2 cellular contexts compared by ENCODE assay signal in the genomic region with DNA sequence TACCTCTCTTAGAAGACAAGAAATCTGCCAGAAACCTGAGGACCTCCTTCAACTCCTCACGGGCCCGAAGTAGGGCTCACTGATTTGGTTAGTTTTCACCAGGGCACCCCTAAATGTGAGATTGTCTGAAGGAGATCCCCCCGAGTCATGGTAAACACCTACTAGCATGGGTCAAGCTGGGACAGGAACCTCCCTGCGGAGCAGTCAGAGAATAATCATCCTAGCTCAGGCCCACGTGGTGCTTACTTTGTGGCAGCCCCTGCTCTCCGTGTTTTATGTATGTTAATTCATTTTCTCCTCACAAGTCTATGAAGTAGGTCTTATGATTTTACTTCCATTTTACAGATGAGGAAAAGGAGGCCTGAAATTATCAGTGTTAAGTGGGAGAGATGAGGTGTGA.
TF ChIP-seq lines count a peak whose summit lies in the region.

No MANE protein-coding gene starts in this region.

TF ChIP-seq in GM23338, 12 proteins besides CTCF, POLR2A, EP300 and RAD21 (continues in another document):
- no peak for TF ChIP-seq STAT1 (IDR thresholded peaks at IDR 0.05; ENCODE audit: unreplicated experiment)
- no peak for TF ChIP-seq EZH2phosphoT487 (IDR thresholded peaks at IDR 0.05; ENCODE audit: unreplicated experiment)
- TF ChIP-seq ZNF331 (CRISPR knock-in tag; IDR thresholded peaks at IDR 0.05; ENCODE audit: low read depth) = no peak
- no peak for TF ChIP-seq POLR2AphosphoS5 (IDR thresholded peaks at IDR 0.05; ENCODE audit: low read depth)
- TF ChIP-seq, protein P1, sequence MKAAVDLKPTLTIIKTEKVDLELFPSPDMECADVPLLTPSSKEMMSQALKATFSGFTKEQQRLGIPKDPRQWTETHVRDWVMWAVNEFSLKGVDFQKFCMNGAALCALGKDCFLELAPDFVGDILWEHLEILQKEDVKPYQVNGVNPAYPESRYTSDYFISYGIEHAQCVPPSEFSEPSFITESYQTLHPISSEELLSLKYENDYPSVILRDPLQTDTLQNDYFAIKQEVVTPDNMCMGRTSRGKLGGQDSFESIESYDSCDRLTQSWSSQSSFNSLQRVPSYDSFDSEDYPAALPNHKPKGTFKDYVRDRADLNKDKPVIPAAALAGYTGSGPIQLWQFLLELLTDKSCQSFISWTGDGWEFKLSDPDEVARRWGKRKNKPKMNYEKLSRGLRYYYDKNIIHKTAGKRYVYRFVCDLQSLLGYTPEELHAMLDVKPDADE (IDR thresholded peaks at IDR 0.05) = no peak
- TF ChIP-seq, protein P2, sequence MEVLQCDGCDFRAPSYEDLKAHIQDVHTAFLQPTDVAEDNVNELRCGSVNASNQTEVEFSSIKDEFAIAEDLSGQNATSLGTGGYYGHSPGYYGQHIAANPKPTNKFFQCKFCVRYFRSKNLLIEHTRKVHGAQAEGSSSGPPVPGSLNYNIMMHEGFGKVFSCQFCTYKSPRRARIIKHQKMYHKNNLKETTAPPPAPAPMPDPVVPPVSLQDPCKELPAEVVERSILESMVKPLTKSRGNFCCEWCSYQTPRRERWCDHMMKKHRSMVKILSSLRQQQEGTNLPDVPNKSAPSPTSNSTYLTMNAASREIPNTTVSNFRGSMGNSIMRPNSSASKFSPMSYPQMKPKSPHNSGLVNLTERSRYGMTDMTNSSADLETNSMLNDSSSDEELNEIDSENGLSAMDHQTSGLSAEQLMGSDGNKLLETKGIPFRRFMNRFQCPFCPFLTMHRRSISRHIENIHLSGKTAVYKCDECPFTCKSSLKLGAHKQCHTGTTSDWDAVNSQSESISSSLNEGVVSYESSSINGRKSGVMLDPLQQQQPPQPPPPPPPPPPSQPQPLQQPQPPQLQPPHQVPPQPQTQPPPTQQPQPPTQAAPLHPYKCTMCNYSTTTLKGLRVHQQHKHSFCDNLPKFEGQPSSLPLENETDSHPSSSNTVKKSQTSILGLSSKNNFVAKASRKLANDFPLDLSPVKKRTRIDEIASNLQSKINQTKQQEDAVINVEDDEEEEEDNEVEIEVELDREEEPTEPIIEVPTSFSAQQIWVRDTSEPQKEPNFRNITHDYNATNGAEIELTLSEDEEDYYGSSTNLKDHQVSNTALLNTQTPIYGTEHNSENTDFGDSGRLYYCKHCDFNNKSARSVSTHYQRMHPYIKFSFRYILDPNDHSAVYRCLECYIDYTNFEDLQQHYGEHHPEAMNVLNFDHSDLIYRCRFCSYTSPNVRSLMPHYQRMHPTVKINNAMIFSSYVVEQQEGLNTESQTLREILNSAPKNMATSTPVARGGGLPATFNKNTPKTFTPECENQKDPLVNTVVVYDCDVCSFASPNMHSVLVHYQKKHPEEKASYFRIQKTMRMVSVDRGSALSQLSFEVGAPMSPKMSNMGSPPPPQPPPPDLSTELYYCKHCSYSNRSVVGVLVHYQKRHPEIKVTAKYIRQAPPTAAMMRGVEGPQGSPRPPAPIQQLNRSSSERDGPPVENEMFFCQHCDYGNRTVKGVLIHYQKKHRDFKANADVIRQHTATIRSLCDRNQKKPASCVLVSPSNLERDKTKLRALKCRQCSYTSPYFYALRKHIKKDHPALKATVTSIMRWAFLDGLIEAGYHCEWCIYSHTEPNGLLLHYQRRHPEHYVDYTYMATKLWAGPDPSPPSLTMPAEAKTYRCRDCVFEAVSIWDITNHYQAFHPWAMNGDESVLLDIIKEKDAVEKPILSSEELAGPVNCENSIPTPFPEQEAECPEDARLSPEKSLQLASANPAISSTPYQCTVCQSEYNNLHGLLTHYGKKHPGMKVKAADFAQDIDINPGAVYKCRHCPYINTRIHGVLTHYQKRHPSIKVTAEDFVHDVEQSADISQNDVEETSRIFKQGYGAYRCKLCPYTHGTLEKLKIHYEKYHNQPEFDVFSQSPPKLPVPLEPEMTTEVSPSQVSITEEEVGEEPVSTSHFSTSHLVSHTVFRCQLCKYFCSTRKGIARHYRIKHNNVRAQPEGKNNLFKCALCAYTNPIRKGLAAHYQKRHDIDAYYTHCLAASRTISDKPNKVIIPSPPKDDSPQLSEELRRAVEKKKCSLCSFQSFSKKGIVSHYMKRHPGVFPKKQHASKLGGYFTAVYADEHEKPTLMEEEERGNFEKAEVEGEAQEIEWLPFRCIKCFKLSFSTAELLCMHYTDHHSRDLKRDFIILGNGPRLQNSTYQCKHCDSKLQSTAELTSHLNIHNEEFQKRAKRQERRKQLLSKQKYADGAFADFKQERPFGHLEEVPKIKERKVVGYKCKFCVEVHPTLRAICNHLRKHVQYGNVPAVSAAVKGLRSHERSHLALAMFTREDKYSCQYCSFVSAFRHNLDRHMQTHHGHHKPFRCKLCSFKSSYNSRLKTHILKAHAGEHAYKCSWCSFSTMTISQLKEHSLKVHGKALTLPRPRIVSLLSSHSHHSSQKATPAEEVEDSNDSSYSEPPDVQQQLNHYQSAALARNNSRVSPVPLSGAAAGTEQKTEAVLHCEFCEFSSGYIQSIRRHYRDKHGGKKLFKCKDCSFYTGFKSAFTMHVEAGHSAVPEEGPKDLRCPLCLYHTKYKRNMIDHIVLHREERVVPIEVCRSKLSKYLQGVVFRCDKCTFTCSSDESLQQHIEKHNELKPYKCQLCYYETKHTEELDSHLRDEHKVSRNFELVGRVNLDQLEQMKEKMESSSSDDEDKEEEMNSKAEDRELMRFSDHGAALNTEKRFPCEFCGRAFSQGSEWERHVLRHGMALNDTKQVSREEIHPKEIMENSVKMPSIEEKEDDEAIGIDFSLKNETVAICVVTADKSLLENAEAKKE (CRISPR knock-in tag; IDR thresholded peaks at IDR 0.05) = no peak
- no peak for TF ChIP-seq JUNB (IDR thresholded peaks at IDR 0.05; ENCODE audit: unreplicated experiment)
- TF ChIP-seq NANOG (IDR thresholded peaks at IDR 0.05; ENCODE audit: borderline replicate concordance) = no peak
- TF ChIP-seq ZNF114 (CRISPR knock-in tag; IDR thresholded peaks at IDR 0.05) = no peak
- no peak for TF ChIP-seq CREB1 (CRISPR knock-in tag; IDR thresholded peaks at IDR 0.05; ENCODE audit: low read depth)

TF ChIP-seq in HepG2, 621 proteins besides CTCF, POLR2A, EP300 and RAD21:
- TF ChIP-seq PITX1 (CRISPR knock-in tag; IDR thresholded peaks at IDR 0.05) (no peak), ZKSCAN1 (IDR thresholded peaks at IDR 0.05; ENCODE audit: low read length) (no peak), HNRNPL (IDR thresholded peaks at IDR 0.05; ENCODE audit: low read depth, low read length) (no peak)
